Comparison of ENCODE assay signal across 8 cellular contexts in genomic region chr5:36875051-36875788, GRCh38. TPM values are rescaled to one million over a fixed set of nuclear protein-coding genes. Genes with fewer than 3 reads are reported as not detected.
DNase-seq lines count a peak whose midpoint lies in the region; ATAC-seq and TF ChIP-seq lines count a peak whose summit lies in the region.

No MANE protein-coding gene starts in this region.

- peak overlapping the region; percentile 89 for H3K4me3 Mint-ChIP-seq in Calu3 (ENCODE audit: low read depth, unreplicated experiment)
- H3K4me3 Mint-ChIP-seq in activated naive CD8-positive, alpha-beta T cell treated with anti-CD3 and anti-CD28 coated beads for 36 hours, result peak overlapping the region; percentile 93

- intact Hi-C loops in Calu3 (cut with micrococcal nuclease; ENCODE audit: unreplicated experiment) (loop anchor here (5.0 kb wide), 1 partner anchor 132 kb away; no protein-coding TSS in a partner anchor), left cardiac atrium (cut with DNase I) (loop anchor here (5.0 to 10.0 kb wide), 2 partner anchors 67 to 70 kb away; no protein-coding TSS in a partner anchor), aorta (cut with DNase I) (loop anchor here (5.0 to 10.0 kb wide), 3 partner anchors 67 to 620 kb away; no protein-coding TSS in a partner anchor)

- ATAC-seq in left cardiac atrium, result peak; percentile 31 to 39
- ATAC-seq in aorta (ENCODE audit: low FRiP score), result peak; percentile 52

- DNase-seq in Calu3 (peak; percentile 46), HK-2 (ENCODE audit: unreplicated experiment) (peak; percentile 70), SJCRH30 (peak; percentile 52 to 60), left cardiac atrium (peak; percentile 51), trophoblast cell (peak; percentile 49 to 64), aorta (peak; percentile 69 to 84)
- peak; percentile 55 for DNase-seq in activated naive CD8-positive, alpha-beta T cell treated with anti-CD3 and anti-CD28 coated beads for 36 hours
- no peak for DNase-seq in NK-92 treated with Interleukin-12 subunit alpha and Interleukin-12 subunit beta, amount 100 ng/mL, for 24 hours (lab: John Stamatoyannopoulos, UW)

- no peak for TF ChIP-seq CTCF in Calu3 (IDR thresholded peaks at IDR 0.05; ENCODE audit: unreplicated experiment)

- peak overlapping the region; percentile 77 for H3K4me3 ChIP-seq in SJCRH30
- peak overlapping the region; percentile 88 for H3K4me3 ChIP-seq in trophoblast cell (ENCODE audit: low read depth, low read length)
- H3K4me3 ChIP-seq in aorta (ENCODE audit: low read length in 2 of 2), result peak overlapping the region; percentile 63 to 94

- H4K12ac ChIP-seq in trophoblast cell (ENCODE audit: low read depth, low read length), result no peak overlapping the region

- no peak overlapping the region for H3K18ac ChIP-seq in trophoblast cell (ENCODE audit: low read length)

- peaks cover 46% of the 10 kb centered on the region for H3K36me3 Mint-ChIP-seq in Calu3 (ENCODE audit: insufficient read depth, unreplicated experiment)
- peaks cover 9% of the 10 kb centered on the region for H3K36me3 Mint-ChIP-seq in activated naive CD8-positive, alpha-beta T cell treated with anti-CD3 and anti-CD28 coated beads for 36 hours

- peak overlapping the region; percentile 72 for H3K4me2 ChIP-seq in trophoblast cell (ENCODE audit: low read length)

- CTCF ChIA-PET in Calu3 (lab: Charles Lee), result interaction anchor here (0.6 to 1.5 kb wide), 4 partner anchors 69 to 145 kb away, joined by 3 to 4 read pairs (median 3); no protein-coding TSS in a partner anchor

- no peaks in the 10 kb centered on the region for H3K9me3 Mint-ChIP-seq in Calu3 (ENCODE audit: low read depth, unreplicated experiment)
- H3K9me3 Mint-ChIP-seq in activated naive CD8-positive, alpha-beta T cell treated with anti-CD3 and anti-CD28 coated beads for 36 hours, result no peaks in the 10 kb centered on the region

- no CpG with 5 or more reads among the region's 26 CpGs for WGBS in trophoblast cell (ENCODE audit: extremely low coverage, insufficient coverage, insufficient read length)
- 0 to 1% methylated on average over 26 of the region's 26 CpGs for WGBS in aorta, 2 donors

- H3K27me3 ChIP-seq in SJCRH30 (no peaks in the 10 kb centered on the region), trophoblast cell (ENCODE audit: insufficient read depth, low read length) (no peaks in the 10 kb centered on the region), aorta (ENCODE audit: control insufficient read depth in 1 of 2, insufficient read depth in 2 of 2, low read length in 1 of 2) (no peaks in the 10 kb centered on the region)

- no peak overlapping the region for H2BK5ac ChIP-seq in trophoblast cell (ENCODE audit: low read depth, low read length, poor library complexity)

- peak overlapping the region; percentile 70 for H3K27ac ChIP-seq in SJCRH30
- peak overlapping the region; percentile 86 for H3K27ac ChIP-seq in trophoblast cell (ENCODE audit: low read depth, low read length)
- peak overlapping the region; percentile 19 to 67 for H3K27ac ChIP-seq in aorta (ENCODE audit: low read depth in 1 of 2, low read length in 2 of 2)

- no peak overlapping the region for H3K9ac ChIP-seq in trophoblast cell (ENCODE audit: low read length)

- H3K14ac ChIP-seq in trophoblast cell (ENCODE audit: low read length), result no peak overlapping the region

- H3K27me3 Mint-ChIP-seq in Calu3 (ENCODE audit: unreplicated experiment), result no peaks in the 10 kb centered on the region
- H3K27me3 Mint-ChIP-seq in activated naive CD8-positive, alpha-beta T cell treated with anti-CD3 and anti-CD28 coated beads for 36 hours, result no peaks in the 10 kb centered on the region

- H2BK120ac ChIP-seq in trophoblast cell (ENCODE audit: insufficient read depth, low read length, poor library complexity), result no peak overlapping the region

- no peak overlapping the region for H2BK12ac ChIP-seq in trophoblast cell (ENCODE audit: low read length)

- H3K4me1 Mint-ChIP-seq in Calu3 (ENCODE audit: low read depth, unreplicated experiment), result peaks cover 18% of the 10 kb centered on the region
- peaks cover 36% of the 10 kb centered on the region for H3K4me1 Mint-ChIP-seq in activated naive CD8-positive, alpha-beta T cell treated with anti-CD3 and anti-CD28 coated beads for 36 hours

- H3K79me2 ChIP-seq in trophoblast cell (ENCODE audit: control insufficient read depth, insufficient read depth, low read length, poor library complexity), result peaks cover 15% of the 10 kb centered on the region

- H2AK5ac ChIP-seq in trophoblast cell (ENCODE audit: low read length), result no peak overlapping the region

- H4K8ac ChIP-seq in trophoblast cell (ENCODE audit: low read depth, low read length), result no peak overlapping the region

- H3K9me3 ChIP-seq in SJCRH30 (replicated peaks) (no peaks in the 10 kb centered on the region), trophoblast cell (ENCODE audit: insufficient read depth, low read depth, low read length) (no peaks in the 10 kb centered on the region), aorta (ENCODE audit: control insufficient read depth, low read length) (no peaks in the 10 kb centered on the region)

- H3K4ac ChIP-seq in trophoblast cell (ENCODE audit: low read depth, low read length), result no peak overlapping the region

- H3K36me3 ChIP-seq in SJCRH30, result peaks cover 2% of the 10 kb centered on the region; the same call in 1 of the 2 replicates
- H3K36me3 ChIP-seq in trophoblast cell (ENCODE audit: control insufficient read depth in 1 of 2, insufficient read depth in 2 of 2, low read length in 2 of 2), result peaks cover 1% of the 10 kb centered on the region in 2 experiments
- no peaks in the 10 kb centered on the region for H3K36me3 ChIP-seq in aorta (ENCODE audit: control insufficient read depth in 1 of 2, insufficient read depth in 2 of 2, low read length in 1 of 2)

- H4K91ac ChIP-seq in trophoblast cell (ENCODE audit: low read depth, low read length), result no peak overlapping the region

- H2AFZ ChIP-seq in trophoblast cell (ENCODE audit: insufficient read depth, low read length, poor library complexity), result peak overlapping the region; percentile 30

- H3K4me1 ChIP-seq in SJCRH30 (peaks cover 9% of the 10 kb centered on the region; the same call in 1 of the 2 replicates), trophoblast cell (ENCODE audit: control insufficient read depth in 1 of 2, insufficient read depth in 2 of 2, low read length in 2 of 2) (no peaks in the 10 kb centered on the region), aorta (ENCODE audit: control insufficient read depth in 1 of 2, insufficient read depth in 2 of 2, low read length in 2 of 2) (peaks cover 0 to 3% of the 10 kb centered on the region in 2 donors)

- BruUV-seq in Calu3 (replicated peaks; lab: Mats Ljungman, UMichigan), result no TSS peak

- peaks cover 16% of the 10 kb centered on the region for H3K79me1 ChIP-seq in trophoblast cell (ENCODE audit: low read length)

- H3K27ac Mint-ChIP-seq in Calu3 (ENCODE audit: unreplicated experiment), result peak overlapping the region; percentile 65
- peak overlapping the region; percentile 94 for H3K27ac Mint-ChIP-seq in activated naive CD8-positive, alpha-beta T cell treated with anti-CD3 and anti-CD28 coated beads for 36 hours

- H3K23ac ChIP-seq in trophoblast cell (ENCODE audit: low read length), result no peak overlapping the region

RNA-seq across cellular contexts. Expression of gene NIPBL, which starts 1.3 kb away (rescaled TPM):
- total RNA-seq in Calu3 (2022), result 53.1 and 53.2 TPM in 2 replicates
- total RNA-seq in SJCRH30 (2014; rRNA removed; shearing (Covaris generic)), result 39.9 and 43.6 TPM in 2 replicates
- 10 to 100 TPM; 39.8 to 42.1 TPM for total RNA-seq in activated naive CD8-positive, alpha-beta T cell treated with anti-CD3 and anti-CD28 coated beads for 36 hours
- total RNA-seq in left cardiac atrium, result 10 to 100 TPM; 40.2 to 46.6 TPM
- 22.3 and 23.5 TPM in 2 replicates for polyA plus RNA-seq in trophoblast cell (2013)
- total RNA-seq in aorta, result 10 to 100 TPM; 66.7 to 81.3 TPM
- 10 to 100 TPM in 1 of 2 donors, 1 to 10 TPM in 1; 5.1 to 13.3 TPM for polyA plus RNA-seq in aorta
